ENCODE assay signal across 1 cellular context in the genomic region with DNA sequence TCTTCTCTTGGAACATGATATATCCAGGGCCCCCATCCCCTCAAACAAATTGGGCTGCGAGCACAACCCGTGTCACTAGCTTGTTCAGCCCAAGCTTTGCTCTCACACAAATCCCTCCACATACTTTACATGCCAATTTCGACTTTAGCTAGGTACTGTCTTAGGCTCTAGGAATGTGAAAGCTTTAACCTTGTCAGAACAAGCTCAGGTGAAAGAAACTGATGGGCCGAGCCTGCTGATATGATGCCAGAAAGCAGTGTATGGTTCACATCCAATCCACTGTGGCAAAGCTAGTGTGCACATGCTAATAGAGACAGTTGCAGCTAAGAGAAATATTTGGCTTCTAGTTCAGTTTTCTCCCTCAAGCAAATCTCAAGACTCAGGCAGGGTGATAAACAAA.
TF ChIP-seq lines count a peak whose summit lies in the region.

No MANE protein-coding gene starts in this region.

TF ChIP-seq in GM23338, 12 proteins besides CTCF, POLR2A, EP300 and RAD21 (continued from another document):
- no peak for TF ChIP-seq REST (IDR thresholded peaks at IDR 0.05; ENCODE audit: unreplicated experiment)
- TF ChIP-seq NANOG (IDR thresholded peaks at IDR 0.05; ENCODE audit: borderline replicate concordance), result no peak
